In the genomic region with DNA sequence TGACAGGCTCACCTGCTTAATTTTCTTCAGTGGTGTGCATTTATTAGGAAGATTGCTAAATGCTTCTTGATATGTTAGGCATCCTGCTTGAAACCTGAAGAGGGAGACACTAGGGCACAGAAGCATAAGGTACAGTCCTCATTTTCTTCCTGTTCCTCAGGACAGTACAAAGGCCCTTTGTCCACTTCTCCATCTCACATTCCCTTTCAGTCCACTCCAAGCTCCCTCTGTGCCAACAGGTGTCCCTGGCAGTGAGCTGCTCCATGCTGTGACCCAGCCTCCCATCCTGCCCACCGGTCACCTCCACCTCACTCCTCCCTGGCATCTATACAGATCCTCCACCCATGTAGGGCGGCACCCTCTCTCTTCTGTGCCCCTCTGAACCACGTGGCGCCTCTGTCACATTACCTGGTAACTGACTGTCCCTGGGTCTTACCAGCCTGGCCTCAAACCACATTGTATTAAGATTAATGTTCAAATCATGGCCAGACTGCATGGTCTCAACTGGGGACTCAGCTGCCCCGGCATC, we compare ENCODE assay signal across 28 cellular contexts.
DNase-seq lines count a peak whose midpoint lies in the region; ATAC-seq and TF ChIP-seq lines count a peak whose summit lies in the region.
"Had no signal": no experiment of that assay in that cellular context is flagged by ENCODE, and none has a peak within 500 bp of the region (broad histone marks: within the 10 kb centered on the region; RNA-seq: fewer than 3 reads in every experiment).

No MANE protein-coding gene starts in this region.

- H3K9me2 ChIP-seq in GM23338 (ENCODE audit: insufficient read depth) = 0 out of 2 replicates have a peak, but pooled peaks cover 2% of the 10 kb centered on the region

- H3K9ac ChIP-seq in endodermal cell (ENCODE audit: extremely low read depth, low read length, poor library complexity, severe bottlenecking) = no peak overlapping the region
- H3K9ac ChIP-seq in colonic mucosa (ENCODE audit: low read depth in 2 of 2, low read length in 2 of 2) = no peak overlapping the region
- H3K9ac ChIP-seq: BLaER1 had no signal

- H3K27me3 ChIP-seq in GM23338 (ENCODE audit: insufficient read depth) (no peaks in the 10 kb centered on the region), endodermal cell (ENCODE audit: control insufficient read depth, insufficient read depth, low read length, poor library complexity, severe bottlenecking) (no peaks in the 10 kb centered on the region), colonic mucosa (no peaks in the 10 kb centered on the region), gastroesophageal sphincter (no peaks in the 10 kb centered on the region)
- H3K27me3 ChIP-seq: BLaER1, spleen had no signal

- H3K4me1 ChIP-seq in GM23338 (ENCODE audit: insufficient read depth) (no peaks in the 10 kb centered on the region), endodermal cell (ENCODE audit: control insufficient read depth, insufficient read depth, low read length) (peaks cover 13% of the 10 kb centered on the region), colonic mucosa (no peaks in the 10 kb centered on the region), gastroesophageal sphincter (no peaks in the 10 kb centered on the region)

- no peak for DNase-seq in GM23338 (ENCODE audit: low spot score)
- peak; percentile 83 for DNase-seq in NCI-H2196 (lab: John Stamatoyannopoulos, UW; ENCODE audit: unreplicated experiment)
- no peak for DNase-seq in endodermal cell
- DNase-seq in neural crest cell (ENCODE audit: low read depth, low spot score) = no peak
- DNase-seq in colonic mucosa = no peak
- DNase-seq in DMS 273 (lab: John Stamatoyannopoulos, UW; ENCODE audit: unreplicated experiment) = no peak
- DNase-seq in putamen (ENCODE audit: low spot score) = no peak
- DNase-seq: ACHN; activated CD4-positive, alpha-beta memory T cell treated with anti-CD3 and anti-CD28 coated beads, Interleukin-2, amount 10 ng/mL, durations not matched to agents 7 days and 5 days; activated naive CD8-positive, alpha-beta T cell treated with anti-CD3 and anti-CD28 coated beads, Interleukin-2, amount 10 ng/mL, durations not matched to agents 7 days and 5 days; COR-L47; foreskin melanocyte; hypothalamus; NCI-H1048; NCI-H510A treated with DMSO at 0.1 percent for 48 hours; nucleus accumbens; retina; SIG-M5; spleen; stimulated activated CD4-positive, alpha-beta T cell treated with anti-CD3 and anti-CD28 coated beads, Interleukin-2, amount 100 ng/mL, for 48 hours; stimulated activated naive B cell treated with anti-CD40 and anti-IgM and Interleukin-4, amounts not matched to agents 10 μg/mL and 1 μg/mL and 100 μg/mL, for 72 hours had no signal

- H3F3A ChIP-seq in GM23338 (replicated peaks; ENCODE audit: low read depth) = no peaks in the 10 kb centered on the region

- H3K36me3 Mint-ChIP-seq in GM23338 (ENCODE audit: low read depth) = no peaks in the 10 kb centered on the region; the same call in 2 of the 3 replicates
- no peaks in the 10 kb centered on the region for H3K36me3 Mint-ChIP-seq in endodermal cell (ENCODE audit: low read depth)
- peaks cover 3% of the 10 kb centered on the region for H3K36me3 Mint-ChIP-seq in neural crest cell (ENCODE audit: low read depth)
- H3K36me3 Mint-ChIP-seq: activated naive CD8-positive, alpha-beta T cell treated with anti-CD3 and anti-CD28 coated beads, Interleukin-2, amount 10 ng/mL, durations not matched to agents 7 days and 5 days; stimulated activated naive B cell treated with anti-CD40 and anti-IgM and Interleukin-4, amounts not matched to agents 10 μg/mL and 1 μg/mL and 100 μg/mL, for 72 hours had no signal

- no peaks in the 10 kb centered on the region for H4K20me1 ChIP-seq in GM23338 (replicated peaks; ENCODE audit: insufficient read depth)
- H4K20me1 ChIP-seq: BLaER1 had no signal

- no peak overlapping the region for H3K4me3 ChIP-seq in GM23338
- no peak overlapping the region for H3K4me3 ChIP-seq in endodermal cell (ENCODE audit: low read length)
- no peak overlapping the region for H3K4me3 ChIP-seq in colonic mucosa
- no peak overlapping the region for H3K4me3 ChIP-seq in gastroesophageal sphincter
- H3K4me3 ChIP-seq: BLaER1, spleen, thoracic aorta had no signal

- TF ChIP-seq POLR2A in gastroesophageal sphincter (IDR thresholded peaks at IDR 0.05) = no peak

- H3K27ac ChIP-seq in GM23338 (ENCODE audit: low read depth) = no peak overlapping the region
- H3K27ac ChIP-seq in endodermal cell (ENCODE audit: low read depth, low read length) = peak overlapping the region; percentile 16
- H3K27ac ChIP-seq in colonic mucosa = no peak overlapping the region
- no peak overlapping the region for H3K27ac ChIP-seq in gastroesophageal sphincter
- H3K27ac ChIP-seq: BLaER1, epithelial cell of prostate, spleen, thoracic aorta had no signal

- peaks cover 6% of the 10 kb centered on the region; the same call in 2 of the 3 replicates for H3K9me3 Mint-ChIP-seq in GM23338
- H3K9me3 Mint-ChIP-seq in endodermal cell = peaks cover 10% of the 10 kb centered on the region
- peaks cover 6% of the 10 kb centered on the region for H3K9me3 Mint-ChIP-seq in neural crest cell
- H3K9me3 Mint-ChIP-seq: activated CD4-positive, alpha-beta memory T cell treated with anti-CD3 and anti-CD28 coated beads, Interleukin-2, amount 10 ng/mL, durations not matched to agents 7 days and 5 days; activated T-helper 2 cell treated with anti-CD3 and anti-CD28 coated beads, Interferon-gamma antibody, Interleukin-2, Interleukin-4, amounts not matched to agents 10 μg/mL and 5 μg/mL and 100 μg/mL, durations not matched to agents 14 hours and 24 hours and 36 hours had no signal

- H3K4me2 ChIP-seq in GM23338 = no peak overlapping the region
- H3K4me2 ChIP-seq: BLaER1 had no signal

- peak overlapping the region; percentile 23; the same call in 1 of the 2 replicates for H2AFZ ChIP-seq in GM23338

- H3K4me1 Mint-ChIP-seq in GM23338 (peaks cover 6% of the 10 kb centered on the region; the same call in 2 of the 3 replicates), endodermal cell (peaks cover 39% of the 10 kb centered on the region), neural crest cell (peaks cover 54% of the 10 kb centered on the region)
- H3K4me1 Mint-ChIP-seq: activated CD4-positive, alpha-beta memory T cell treated with anti-CD3 and anti-CD28 coated beads, Interleukin-2, amount 10 ng/mL, durations not matched to agents 7 days and 5 days had no signal

- no peak overlapping the region for H3K4me3 Mint-ChIP-seq in GM23338
- no peak overlapping the region for H3K4me3 Mint-ChIP-seq in endodermal cell
- H3K4me3 Mint-ChIP-seq in neural crest cell = no peak overlapping the region
- H3K4me3 Mint-ChIP-seq: activated CD4-positive, alpha-beta memory T cell treated with anti-CD3 and anti-CD28 coated beads, Interleukin-2, amount 10 ng/mL, durations not matched to agents 7 days and 5 days; activated naive CD8-positive, alpha-beta T cell treated with anti-CD3 and anti-CD28 coated beads, Interleukin-2, amount 10 ng/mL, durations not matched to agents 7 days and 5 days; stimulated activated naive B cell treated with anti-CD40 and anti-IgM and Interleukin-4, amounts not matched to agents 10 μg/mL and 1 μg/mL and 100 μg/mL, for 72 hours had no signal

- peaks cover 5% of the 10 kb centered on the region for H3K27me3 Mint-ChIP-seq in GM23338 (ENCODE audit: insufficient read depth, low read depth, poor library complexity)
- peaks cover 6% of the 10 kb centered on the region for H3K27me3 Mint-ChIP-seq in endodermal cell (ENCODE audit: insufficient read depth)
- no peaks in the 10 kb centered on the region for H3K27me3 Mint-ChIP-seq in neural crest cell (ENCODE audit: low read depth)
- H3K27me3 Mint-ChIP-seq: activated CD4-positive, alpha-beta memory T cell treated with anti-CD3 and anti-CD28 coated beads, Interleukin-2, amount 10 ng/mL, durations not matched to agents 7 days and 5 days had no signal

- H3K36me3 ChIP-seq in GM23338 (ENCODE audit: insufficient read depth) = no peaks in the 10 kb centered on the region
- no peaks in the 10 kb centered on the region for H3K36me3 ChIP-seq in endodermal cell (ENCODE audit: control insufficient read depth, insufficient read depth, low read length)
- H3K36me3 ChIP-seq in colonic mucosa = no peaks in the 10 kb centered on the region
- H3K36me3 ChIP-seq in gastroesophageal sphincter = no peaks in the 10 kb centered on the region
- H3K36me3 ChIP-seq: BLaER1, spleen, thoracic aorta had no signal

- no peak for TF ChIP-seq CTCF in GM23338 (conservative IDR thresholded peaks at IDR 0.05; ENCODE audit: low read depth in 2 of 2)
- TF ChIP-seq CTCF in endodermal cell (conservative IDR thresholded peaks at IDR 0.05) = no peak
- peak; percentile 20 for TF ChIP-seq CTCF in neural crest cell (conservative IDR thresholded peaks at IDR 0.05)
- TF ChIP-seq CTCF in colonic mucosa (IDR thresholded peaks at IDR 0.05) = no peak
- no peak for TF ChIP-seq CTCF in gastroesophageal sphincter (IDR thresholded peaks at IDR 0.05)

- TF ChIP-seq EP300 in gastroesophageal sphincter (IDR thresholded peaks at IDR 0.05) = no peak

- intact Hi-C loops in colonic mucosa (cut with DNase I) = no loop called here

- WGBS in endodermal cell (ENCODE audit: insufficient coverage in 1 of 2, insufficient read length in 1 of 2), 2 experiments = 92 to 94% methylated on average over 4 to 5 of the region's 5 CpGs
- WGBS in gastroesophageal sphincter (ENCODE audit: low coverage in 1 of 2), 2 donors = 95% methylated on average over 4 of the region's 5 CpGs

- H3K27ac Mint-ChIP-seq in GM23338 (no peak overlapping the region; the same call in 1 of the 2 replicates), endodermal cell (no peak overlapping the region), neural crest cell (ENCODE audit: unreplicated experiment) (peak overlapping the region; percentile 44)
- H3K27ac Mint-ChIP-seq: activated CD4-positive, alpha-beta memory T cell treated with anti-CD3 and anti-CD28 coated beads, Interleukin-2, amount 10 ng/mL, durations not matched to agents 7 days and 5 days; activated naive CD8-positive, alpha-beta T cell treated with anti-CD3 and anti-CD28 coated beads, Interleukin-2, amount 10 ng/mL, durations not matched to agents 7 days and 5 days; activated T-helper 2 cell treated with anti-CD3 and anti-CD28 coated beads, Interferon-gamma antibody, Interleukin-2, Interleukin-4, amounts not matched to agents 10 μg/mL and 5 μg/mL and 100 μg/mL, durations not matched to agents 14 hours and 24 hours and 36 hours; stimulated activated naive B cell treated with anti-CD40 and anti-IgM and Interleukin-4, amounts not matched to agents 10 μg/mL and 1 μg/mL and 100 μg/mL, for 72 hours had no signal

- H3K9me3 ChIP-seq in endodermal cell (ENCODE audit: control insufficient read depth, low read length) (peaks cover 10% of the 10 kb centered on the region), colonic mucosa (no peaks in the 10 kb centered on the region), gastroesophageal sphincter (no peaks in the 10 kb centered on the region)
- H3K9me3 ChIP-seq: thoracic aorta had no signal

- ATAC-seq in GM23338 (no peak), gastroesophageal sphincter (no peak)
- ATAC-seq: activated CD4-positive, CD25-positive, alpha-beta regulatory T cell treated with anti-CD3 and anti-CD28 coated beads, Interleukin-2, amount 50 U/mL, for 24 hours; Panc1; stimulated activated naive B cell treated with anti-CD40 and anti-IgM and Interleukin-4, amounts not matched to agents 10 μg/mL and 1 μg/mL and 100 μg/mL, for 72 hours had no signal

- H3K79me2 ChIP-seq in GM23338 (replicated peaks; ENCODE audit: insufficient read depth) = no peaks in the 10 kb centered on the region

TF ChIP-seq in GM23338, 12 proteins besides CTCF, POLR2A, EP300 and RAD21 (continues in another document):
- TF ChIP-seq POLR2AphosphoS5 (IDR thresholded peaks at IDR 0.05; ENCODE audit: low read depth) = no peak
